ENCODE assay signal across 27 cellular contexts in genomic region chr1:182643699-182644098, GRCh38. TPM values are rescaled to one million over a fixed set of nuclear protein-coding genes. Genes with fewer than 3 reads are reported as not detected.
DNase-seq lines count a peak whose midpoint lies in the region; ATAC-seq, FAIRE-seq and TF ChIP-seq lines count a peak whose summit lies in the region.
"Had no signal": no experiment of that assay in that cellular context is flagged by ENCODE, and none has a peak within 500 bp of the region (broad histone marks: within the 10 kb centered on the region; RNA-seq: fewer than 3 reads in every experiment).

No MANE protein-coding gene starts in this region.

- no peaks in the 10 kb centered on the region for H3K9me3 ChIP-seq in osteoblast (ENCODE audit: low read depth, low read length)
- H3K9me3 ChIP-seq: pancreas, transverse colon had no signal

- no peaks in the 10 kb centered on the region for H3K27me3 ChIP-seq in osteoblast (ENCODE audit: insufficient read depth, low read length)
- H3K27me3 ChIP-seq: pancreas, transverse colon had no signal

- H4K20me1 ChIP-seq in osteoblast (ENCODE audit: insufficient read depth, low read length) = no peaks in the 10 kb centered on the region

- H3K9me3 Mint-ChIP-seq in WTC11 = peaks cover 20% of the 10 kb centered on the region
- H3K9me3 Mint-ChIP-seq: CD8-positive, alpha-beta T cell; H9; T-cell had no signal

- no peak for TF ChIP-seq CTCF in WTC11 (IDR thresholded peaks at IDR 0.05)
- no peak for TF ChIP-seq CTCF in osteoblast (IDR thresholded peaks at IDR 0.05; ENCODE audit: extremely low read depth, low read depth, low read length)

- ATAC-seq in HG02798 (IDR thresholded peaks at IDR 0.05; ENCODE audit: poor library complexity, unreplicated experiment) (peak; percentile 49), WTC11 (no peak)
- ATAC-seq: CD8-positive, alpha-beta T cell; pancreas; sciatic nerve; T-cell had no signal

- no peak for FAIRE-seq in frontal cortex (lab: Jason Lieb, UNC)
- FAIRE-seq: G401.6, pancreas had no signal

- H3K4me2 ChIP-seq in osteoblast (ENCODE audit: insufficient read depth, low read length) = no peak overlapping the region

- peak overlapping the region; percentile 47; the same call in 1 of the 2 replicates for H3K27ac Mint-ChIP-seq in WTC11
- H3K27ac Mint-ChIP-seq: activated T-helper 1 cell treated with anti-CD3 and anti-CD28 coated beads, Interleukin-12 subunit alpha, Interleukin-12 subunit beta, Interleukin-2, Interleukin-4 antibody, amounts not matched to agents 30 ng/mL and 10 ng/mL and 1 ng/mL, durations not matched to agents 14 hours and 24 hours and 36 hours; CD8-positive, alpha-beta T cell; H9; T-cell had no signal

- H3K27me3 Mint-ChIP-seq in WTC11 (ENCODE audit: low read depth) = no peaks in the 10 kb centered on the region; the same call in 1 of the 2 replicates

- H3K4me3 Mint-ChIP-seq in WTC11 = no peak overlapping the region
- H3K4me3 Mint-ChIP-seq: activated T-helper 1 cell treated with anti-CD3 and anti-CD28 coated beads, Interleukin-12 subunit alpha, Interleukin-12 subunit beta, Interleukin-2, Interleukin-4 antibody, amounts not matched to agents 30 ng/mL and 10 ng/mL and 1 ng/mL, durations not matched to agents 14 hours and 24 hours and 36 hours; CD8-positive, alpha-beta T cell; H9; naive B cell; T-cell had no signal

- CTCF ChIA-PET in WTC11 (lab: Charles Lee) = interaction anchor here (3.2 kb wide), 1 partner anchor 139 kb away, joined by 10 read pairs; no protein-coding TSS in a partner anchor

- H3K36me3 ChIP-seq in osteoblast (ENCODE audit: insufficient read depth, low read length) = no peaks in the 10 kb centered on the region
- H3K36me3 ChIP-seq: pancreas, transverse colon had no signal

- H3K4me3 ChIP-seq in osteoblast (ENCODE audit: insufficient read depth, low read length) = no peak overlapping the region
- H3K4me3 ChIP-seq: lung, pancreas, transverse colon had no signal

- DNase-seq in NCI-H748 (lab: John Stamatoyannopoulos, UW; ENCODE audit: unreplicated experiment) = peak; percentile 33
- DNase-seq in NCI-H748 treated with DMSO at 0.1 percent for 48 hours (lab: John Stamatoyannopoulos, UW) = no peak
- DNase-seq in WTC11 (ENCODE audit: low spot score) = no peak
- no peak for DNase-seq in osteoblast (ENCODE audit: insufficient read length, low spot score, missing footprints)
- no peak for DNase-seq in hippocampal formation (lab: John Stamatoyannopoulos, UW)
- no peak for DNase-seq in dermis blood vessel endothelial cell
- DNase-seq in frontal cortex (ENCODE audit: low spot score in 2 of 2) = no peak
- DNase-seq: activated CD8-positive, alpha-beta memory T cell treated with anti-CD3 and anti-CD28 coated beads for 24 hours; amniotic stem cell; CD8-positive, alpha-beta T cell; effector CD8-positive, alpha-beta T cell; H9; islet precursor cell; KG1; naive B cell; NCI-H1048; pancreas; SHP77; stimulated activated naive CD8-positive, alpha-beta T cell treated with anti-CD3 and anti-CD28 coated beads, Interleukin-15, Interleukin-2, amounts not matched to agents 100 U/mL and 50 U/mL, for 24 hours; T-cell; transverse colon had no signal

- H3K36me3 Mint-ChIP-seq in WTC11 = 0 out of 2 replicates have a peak, but pooled peaks cover 3% of the 10 kb centered on the region
- H3K36me3 Mint-ChIP-seq: CD8-positive, alpha-beta T cell; T-cell had no signal

- no peaks in the 10 kb centered on the region for H3K4me1 Mint-ChIP-seq in WTC11
- H3K4me1 Mint-ChIP-seq: H9 had no signal

- no peak overlapping the region for H3K27ac ChIP-seq in osteoblast (ENCODE audit: low read depth, low read length)
- H3K27ac ChIP-seq: pancreas, transverse colon, VCaP had no signal

- H3K79me2 ChIP-seq in osteoblast (ENCODE audit: insufficient read depth, low read length) = no peaks in the 10 kb centered on the region

- H3K4me1 ChIP-seq in osteoblast (ENCODE audit: insufficient read depth, low read length) = no peaks in the 10 kb centered on the region
- H3K4me1 ChIP-seq: pancreas, transverse colon had no signal

- peak overlapping the region; percentile 28 for H2AFZ ChIP-seq in osteoblast (ENCODE audit: low read length)

- POLR2A ChIA-PET in WTC11 (lab: Charles Lee) = interaction anchor here (1.3 kb wide), 1 partner anchor 27 kb away, joined by 3 read pairs; no protein-coding TSS in a partner anchor

TF ChIP-seq in WTC11, 78 proteins besides CTCF, POLR2A, EP300 and RAD21:
- no peak for TF ChIP-seq E2F4 (CRISPR knock-in tag; IDR thresholded peaks at IDR 0.05; ENCODE audit: borderline replicate concordance, low read depth)
- TF ChIP-seq GABPB1 (CRISPR knock-in tag; IDR thresholded peaks at IDR 0.05) = no peak
- TF ChIP-seq ZNF281 (CRISPR knock-in tag; IDR thresholded peaks at IDR 0.05) = no peak
- no peak for TF ChIP-seq NFE2L1 (CRISPR knock-in tag; IDR thresholded peaks at IDR 0.05)
- no peak for TF ChIP-seq RELA (CRISPR knock-in tag; IDR thresholded peaks at IDR 0.05; ENCODE audit: borderline replicate concordance)

RNA-seq across cellular contexts. Expression of gene RGS16, which starts 39.5 kb away (rescaled TPM):
- total RNA-seq in WTC11 (2021) = 9.9 to 17.8 TPM (median 10.2 TPM) in 3 replicates
- total RNA-seq in osteoblast = under 0.01 and 0.29 TPM in 2 replicates
- 1.2 and 2.0 TPM in 2 replicates for total RNA-seq in dermis blood vessel endothelial cell
- 1.6 TPM for total RNA-seq in frontal cortex

RNA-seq across cellular contexts. Expression of gene RGS8, which starts 40.7 kb away (rescaled TPM):
- total RNA-seq in WTC11 (2021) = 0.07 to 0.66 TPM (median 0.14 TPM) in 3 replicates
- total RNA-seq in osteoblast = not detected in 2 replicates
- not detected in 2 replicates for total RNA-seq in dermis blood vessel endothelial cell
- 39.5 TPM for total RNA-seq in frontal cortex
- total RNA-seq: activated T-helper 1 cell treated with anti-CD3 and anti-CD28 coated beads, Interleukin-12 subunit alpha, Interleukin-12 subunit beta, Interleukin-2, Interleukin-4 antibody, amounts not matched to agents 30 ng/mL and 10 ng/mL and 1 ng/mL, durations not matched to agents 14 hours and 24 hours and 36 hours; CD8-positive, alpha-beta T cell; H9; pancreas; T-cell had no signal

RNA-seq across cellular contexts. Expression of gene RNASEL, which starts 54.6 kb away (rescaled TPM):
- 0.64 to 0.87 TPM (median 0.77 TPM) in 3 replicates for total RNA-seq in WTC11 (2021)
- total RNA-seq in osteoblast = 7.2 and 9.1 TPM in 2 replicates
- total RNA-seq in dermis blood vessel endothelial cell = 2.9 and 3.1 TPM in 2 replicates
- 4.1 TPM for total RNA-seq in frontal cortex

Comparison
In these comparisons a context has a peak if more than half of its experiments do, and no peak if none do; other contexts are left out.
1. RNA of gene RGS8, which starts 40.7 kb away (total RNA-seq): 39.5 TPM in frontal cortex (single experiment); 0.07 to 0.66 TPM in WTC11, not detected in osteoblast and not detected in dermis blood vessel endothelial cell; every median in the first group is over 10 times any median in the second.